Comparison of ENCODE assay signal across 1 cellular context in the genomic region with DNA sequence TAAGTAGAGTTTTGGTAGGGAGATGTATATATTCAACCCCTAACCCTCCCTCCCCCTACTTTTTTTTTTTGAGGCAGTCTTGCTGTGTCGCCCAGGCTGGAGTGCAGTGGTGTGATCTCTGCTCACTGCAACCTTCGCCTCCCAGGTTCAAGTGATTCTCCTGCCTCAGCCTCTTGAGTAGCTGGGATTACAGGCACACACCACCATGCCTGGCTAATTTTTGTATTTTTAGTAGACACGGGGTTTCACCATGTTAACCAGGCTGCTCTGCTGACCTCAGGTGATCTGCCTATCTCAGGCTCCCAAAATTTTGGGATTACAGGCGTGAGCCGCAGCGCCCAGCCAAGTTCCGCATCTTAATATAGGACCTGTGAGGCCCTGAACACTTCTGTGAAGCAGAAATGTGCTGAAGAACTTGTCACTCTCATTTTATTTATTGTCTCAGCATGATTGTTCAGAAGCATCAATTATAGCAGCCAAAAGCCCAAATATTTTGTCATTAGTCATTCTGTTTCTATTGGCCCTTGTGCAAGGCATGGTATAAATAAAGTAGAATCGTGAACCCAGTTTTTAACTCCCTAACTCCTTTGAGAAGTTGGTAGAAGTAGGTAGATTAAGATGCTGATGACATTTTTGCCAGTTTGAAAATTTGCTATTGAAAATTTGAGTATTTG.
TF ChIP-seq lines count a peak whose summit lies in the region.

No MANE protein-coding gene starts in this region.

TF ChIP-seq in HepG2, 621 proteins besides CTCF, POLR2A, EP300 and RAD21:
- TF ChIP-seq, protein P1, sequence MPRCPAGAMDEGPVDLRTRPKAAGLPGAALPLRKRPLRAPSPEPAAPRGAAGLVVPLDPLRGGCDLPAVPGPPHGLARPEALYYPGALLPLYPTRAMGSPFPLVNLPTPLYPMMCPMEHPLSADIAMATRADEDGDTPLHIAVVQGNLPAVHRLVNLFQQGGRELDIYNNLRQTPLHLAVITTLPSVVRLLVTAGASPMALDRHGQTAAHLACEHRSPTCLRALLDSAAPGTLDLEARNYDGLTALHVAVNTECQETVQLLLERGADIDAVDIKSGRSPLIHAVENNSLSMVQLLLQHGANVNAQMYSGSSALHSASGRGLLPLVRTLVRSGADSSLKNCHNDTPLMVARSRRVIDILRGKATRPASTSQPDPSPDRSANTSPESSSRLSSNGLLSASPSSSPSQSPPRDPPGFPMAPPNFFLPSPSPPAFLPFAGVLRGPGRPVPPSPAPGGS (CRISPR knock-in tag; IDR thresholded peaks at IDR 0.05), result no peak
- no peak for TF ChIP-seq PHF8 (CRISPR knock-in tag; IDR thresholded peaks at IDR 0.05)
- no peak for TF ChIP-seq KAT8 (CRISPR knock-in tag; IDR thresholded peaks at IDR 0.05)
- no peak for TF ChIP-seq TRIM24 (CRISPR knock-in tag; IDR thresholded peaks at IDR 0.05)
- no peak for TF ChIP-seq HIVEP1 (CRISPR knock-in tag; IDR thresholded peaks at IDR 0.05)
- TF ChIP-seq, protein P2, sequence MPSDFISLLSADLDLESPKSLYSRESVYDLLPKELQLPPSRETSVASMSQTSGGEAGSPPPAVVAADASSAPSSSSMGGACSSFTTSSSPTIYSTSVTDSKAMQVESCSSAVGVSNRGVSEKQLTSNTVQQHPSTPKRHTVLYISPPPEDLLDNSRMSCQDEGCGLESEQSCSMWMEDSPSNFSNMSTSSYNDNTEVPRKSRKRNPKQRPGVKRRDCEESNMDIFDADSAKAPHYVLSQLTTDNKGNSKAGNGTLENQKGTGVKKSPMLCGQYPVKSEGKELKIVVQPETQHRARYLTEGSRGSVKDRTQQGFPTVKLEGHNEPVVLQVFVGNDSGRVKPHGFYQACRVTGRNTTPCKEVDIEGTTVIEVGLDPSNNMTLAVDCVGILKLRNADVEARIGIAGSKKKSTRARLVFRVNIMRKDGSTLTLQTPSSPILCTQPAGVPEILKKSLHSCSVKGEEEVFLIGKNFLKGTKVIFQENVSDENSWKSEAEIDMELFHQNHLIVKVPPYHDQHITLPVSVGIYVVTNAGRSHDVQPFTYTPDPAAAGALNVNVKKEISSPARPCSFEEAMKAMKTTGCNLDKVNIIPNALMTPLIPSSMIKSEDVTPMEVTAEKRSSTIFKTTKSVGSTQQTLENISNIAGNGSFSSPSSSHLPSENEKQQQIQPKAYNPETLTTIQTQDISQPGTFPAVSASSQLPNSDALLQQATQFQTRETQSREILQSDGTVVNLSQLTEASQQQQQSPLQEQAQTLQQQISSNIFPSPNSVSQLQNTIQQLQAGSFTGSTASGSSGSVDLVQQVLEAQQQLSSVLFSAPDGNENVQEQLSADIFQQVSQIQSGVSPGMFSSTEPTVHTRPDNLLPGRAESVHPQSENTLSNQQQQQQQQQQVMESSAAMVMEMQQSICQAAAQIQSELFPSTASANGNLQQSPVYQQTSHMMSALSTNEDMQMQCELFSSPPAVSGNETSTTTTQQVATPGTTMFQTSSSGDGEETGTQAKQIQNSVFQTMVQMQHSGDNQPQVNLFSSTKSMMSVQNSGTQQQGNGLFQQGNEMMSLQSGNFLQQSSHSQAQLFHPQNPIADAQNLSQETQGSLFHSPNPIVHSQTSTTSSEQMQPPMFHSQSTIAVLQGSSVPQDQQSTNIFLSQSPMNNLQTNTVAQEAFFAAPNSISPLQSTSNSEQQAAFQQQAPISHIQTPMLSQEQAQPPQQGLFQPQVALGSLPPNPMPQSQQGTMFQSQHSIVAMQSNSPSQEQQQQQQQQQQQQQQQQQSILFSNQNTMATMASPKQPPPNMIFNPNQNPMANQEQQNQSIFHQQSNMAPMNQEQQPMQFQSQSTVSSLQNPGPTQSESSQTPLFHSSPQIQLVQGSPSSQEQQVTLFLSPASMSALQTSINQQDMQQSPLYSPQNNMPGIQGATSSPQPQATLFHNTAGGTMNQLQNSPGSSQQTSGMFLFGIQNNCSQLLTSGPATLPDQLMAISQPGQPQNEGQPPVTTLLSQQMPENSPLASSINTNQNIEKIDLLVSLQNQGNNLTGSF (CRISPR knock-in tag; IDR thresholded peaks at IDR 0.05), result no peak
- TF ChIP-seq ARNT2 (CRISPR knock-in tag; IDR thresholded peaks at IDR 0.05; ENCODE audit: low read depth), result no peak
- TF ChIP-seq KLF15 (CRISPR knock-in tag; IDR thresholded peaks at IDR 0.05; ENCODE audit: borderline replicate concordance), result no peak
- TF ChIP-seq PHB2 (IDR thresholded peaks at IDR 0.05; ENCODE audit: partially characterized antibody), result no peak
- TF ChIP-seq, protein P3, sequence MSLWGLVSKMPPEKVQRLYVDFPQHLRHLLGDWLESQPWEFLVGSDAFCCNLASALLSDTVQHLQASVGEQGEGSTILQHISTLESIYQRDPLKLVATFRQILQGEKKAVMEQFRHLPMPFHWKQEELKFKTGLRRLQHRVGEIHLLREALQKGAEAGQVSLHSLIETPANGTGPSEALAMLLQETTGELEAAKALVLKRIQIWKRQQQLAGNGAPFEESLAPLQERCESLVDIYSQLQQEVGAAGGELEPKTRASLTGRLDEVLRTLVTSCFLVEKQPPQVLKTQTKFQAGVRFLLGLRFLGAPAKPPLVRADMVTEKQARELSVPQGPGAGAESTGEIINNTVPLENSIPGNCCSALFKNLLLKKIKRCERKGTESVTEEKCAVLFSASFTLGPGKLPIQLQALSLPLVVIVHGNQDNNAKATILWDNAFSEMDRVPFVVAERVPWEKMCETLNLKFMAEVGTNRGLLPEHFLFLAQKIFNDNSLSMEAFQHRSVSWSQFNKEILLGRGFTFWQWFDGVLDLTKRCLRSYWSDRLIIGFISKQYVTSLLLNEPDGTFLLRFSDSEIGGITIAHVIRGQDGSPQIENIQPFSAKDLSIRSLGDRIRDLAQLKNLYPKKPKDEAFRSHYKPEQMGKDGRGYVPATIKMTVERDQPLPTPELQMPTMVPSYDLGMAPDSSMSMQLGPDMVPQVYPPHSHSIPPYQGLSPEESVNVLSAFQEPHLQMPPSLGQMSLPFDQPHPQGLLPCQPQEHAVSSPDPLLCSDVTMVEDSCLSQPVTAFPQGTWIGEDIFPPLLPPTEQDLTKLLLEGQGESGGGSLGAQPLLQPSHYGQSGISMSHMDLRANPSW (CRISPR knock-in tag; IDR thresholded peaks at IDR 0.05; ENCODE audit: borderline replicate concordance), result no peak
- TF ChIP-seq, protein P4, sequence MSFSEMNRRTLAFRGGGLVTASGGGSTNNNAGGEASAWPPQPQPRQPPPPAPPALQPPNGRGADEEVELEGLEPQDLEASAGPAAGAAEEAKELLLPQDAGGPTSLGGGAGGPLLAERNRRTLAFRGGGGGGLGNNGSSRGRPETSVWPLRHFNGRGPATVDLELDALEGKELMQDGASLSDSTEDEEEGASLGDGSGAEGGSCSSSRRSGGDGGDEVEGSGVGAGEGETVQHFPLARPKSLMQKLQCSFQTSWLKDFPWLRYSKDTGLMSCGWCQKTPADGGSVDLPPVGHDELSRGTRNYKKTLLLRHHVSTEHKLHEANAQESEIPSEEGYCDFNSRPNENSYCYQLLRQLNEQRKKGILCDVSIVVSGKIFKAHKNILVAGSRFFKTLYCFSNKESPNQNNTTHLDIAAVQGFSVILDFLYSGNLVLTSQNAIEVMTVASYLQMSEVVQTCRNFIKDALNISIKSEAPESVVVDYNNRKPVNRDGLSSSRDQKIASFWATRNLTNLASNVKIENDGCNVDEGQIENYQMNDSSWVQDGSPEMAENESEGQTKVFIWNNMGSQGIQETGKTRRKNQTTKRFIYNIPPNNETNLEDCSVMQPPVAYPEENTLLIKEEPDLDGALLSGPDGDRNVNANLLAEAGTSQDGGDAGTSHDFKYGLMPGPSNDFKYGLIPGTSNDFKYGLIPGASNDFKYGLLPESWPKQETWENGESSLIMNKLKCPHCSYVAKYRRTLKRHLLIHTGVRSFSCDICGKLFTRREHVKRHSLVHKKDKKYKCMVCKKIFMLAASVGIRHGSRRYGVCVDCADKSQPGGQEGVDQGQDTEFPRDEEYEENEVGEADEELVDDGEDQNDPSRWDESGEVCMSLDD (CRISPR knock-in tag; IDR thresholded peaks at IDR 0.05; ENCODE audit: borderline replicate concordance), result no peak
- TF ChIP-seq HOXA9 (CRISPR knock-in tag; IDR thresholded peaks at IDR 0.05; ENCODE audit: borderline replicate concordance), result no peak
TF ChIP-seq in HepG2: peak in this region for 0.
